24 cellular contexts compared by ENCODE assay signal in genomic region chr22:50418624-50419023, GRCh38. TPM values are rescaled to one million over a fixed set of nuclear protein-coding genes. Genes with fewer than 3 reads are reported as not detected.
A peak's percentile ranks its signal among the peaks of the same experiment; 100 is the strongest.
DNase-seq lines count a peak whose midpoint lies in the region; TF ChIP-seq lines count a peak whose summit lies in the region.
"Had no signal": no experiment of that assay in that cellular context is flagged by ENCODE, and none has a peak within 500 bp of the region (broad histone marks: within the 10 kb centered on the region; RNA-seq: fewer than 3 reads in every experiment).

No MANE protein-coding gene starts in this region.

- DNase-seq in dorsolateral prefrontal cortex (peak in 1 of 10 donors; percentile 47), osteoblast (ENCODE audit: insufficient read length, low spot score, missing footprints) (peak; percentile 50), MM.1S (no peak), NCI-H187 (lab: John Stamatoyannopoulos, UW) (no peak), NCI-H774 (lab: John Stamatoyannopoulos, UW) (no peak)
- DNase-seq: AML-193; CD4-positive, alpha-beta memory T cell; COR-L47; GDM1; HCEC 1CT; Kasumi-1; NCI-H1105 treated with DMSO at 0.1 percent for 48 hours; NCI-H146; NCI-H2029; NCI-H446 treated with DMSO at 0.1 percent for 48 hours; NCI-H526; Peyer's patch; SK-N-SH had no signal

- H3K27ac ChIP-seq in angular gyrus (ENCODE audit: low read depth, low read length), result peak overlapping the region; percentile 53
- peak overlapping the region in 52 of 59 donors; percentile 6 to 89 (median 72) for H3K27ac ChIP-seq in dorsolateral prefrontal cortex
- no peak overlapping the region for H3K27ac ChIP-seq in osteoblast (ENCODE audit: low read depth, low read length)
- H3K27ac ChIP-seq in temporal lobe (ENCODE audit: low read depth, low read length), result peak overlapping the region; percentile 82
- no peak overlapping the region for H3K27ac ChIP-seq in MM.1S (ENCODE audit: low read length)
- H3K27ac ChIP-seq: A549, Peyer's patch had no signal

- H3K9me3 ChIP-seq in osteoblast (ENCODE audit: low read depth, low read length) (no peaks in the 10 kb centered on the region), MM.1S (replicated peaks; ENCODE audit: insufficient read depth, low read length) (no peaks in the 10 kb centered on the region)
- H3K9me3 ChIP-seq: A549, Peyer's patch, SK-N-SH had no signal

- peaks cover 86% of the 10 kb centered on the region for H3K36me3 ChIP-seq in osteoblast (ENCODE audit: insufficient read depth, low read length)
- H3K36me3 ChIP-seq in MM.1S (replicated peaks; ENCODE audit: insufficient read depth, low read length), result no peaks in the 10 kb centered on the region

- intact Hi-C loops in dorsolateral prefrontal cortex (cut with DNase I), result loop anchor here in 1 of 2 donors (10.0 kb wide), 1 partner anchor 74 kb away; the partner anchor contains the start of gene PPP6R2

- H3K4me1 ChIP-seq in osteoblast (ENCODE audit: insufficient read depth, low read length) (no peaks in the 10 kb centered on the region), MM.1S (ENCODE audit: low read length) (no peaks in the 10 kb centered on the region)
- H3K4me1 ChIP-seq: A549, Peyer's patch had no signal

- H2AFZ ChIP-seq in osteoblast (ENCODE audit: low read length), result no peak overlapping the region
- H2AFZ ChIP-seq in MM.1S (ENCODE audit: low read length), result no peak overlapping the region
- H2AFZ ChIP-seq: GM23338 had no signal

- H3K4me3 ChIP-seq in dorsolateral prefrontal cortex, result no peak overlapping the region
- H3K4me3 ChIP-seq in osteoblast (ENCODE audit: insufficient read depth, low read length), result no peak overlapping the region
- H3K4me3 ChIP-seq in MM.1S (ENCODE audit: low read length), result no peak overlapping the region
- H3K4me3 ChIP-seq: A549, GM12878, GM23338, K562, Peyer's patch had no signal

- no peaks in the 10 kb centered on the region for H3F3A ChIP-seq in MM.1S (ENCODE audit: insufficient read depth, low read length)

- H3K9me2 ChIP-seq in MM.1S (replicated peaks; ENCODE audit: insufficient read depth, low read length), result no peaks in the 10 kb centered on the region
- H3K9me2 ChIP-seq: SK-N-SH had no signal

- H3K27me3 ChIP-seq in dorsolateral prefrontal cortex, result no peaks in the 10 kb centered on the region
- no peaks in the 10 kb centered on the region for H3K27me3 ChIP-seq in osteoblast (ENCODE audit: insufficient read depth, low read length)
- H3K27me3 ChIP-seq in MM.1S (replicated peaks; ENCODE audit: insufficient read depth, low read length), result no peaks in the 10 kb centered on the region
- H3K27me3 ChIP-seq: Peyer's patch had no signal

- H3K4me2 ChIP-seq in osteoblast (ENCODE audit: insufficient read depth, low read length), result no peak overlapping the region
- no peak overlapping the region for H3K4me2 ChIP-seq in MM.1S (ENCODE audit: low read depth, low read length)
- H3K4me2 ChIP-seq: A549, GM23338, SK-N-SH had no signal

- H3K79me2 ChIP-seq in osteoblast (ENCODE audit: insufficient read depth, low read length) (no peaks in the 10 kb centered on the region), MM.1S (ENCODE audit: low read length) (no peaks in the 10 kb centered on the region)

- peaks cover 3% of the 10 kb centered on the region for H4K20me1 ChIP-seq in osteoblast (ENCODE audit: insufficient read depth, low read length)
- no peaks in the 10 kb centered on the region for H4K20me1 ChIP-seq in MM.1S (ENCODE audit: insufficient read depth, low read length)

- no peak overlapping the region for H3K9ac ChIP-seq in MM.1S (ENCODE audit: low read length)
- H3K9ac ChIP-seq: SK-N-SH had no signal

- TF ChIP-seq CTCF in dorsolateral prefrontal cortex (IDR thresholded peaks at IDR 0.05 in 54 of 56, conservative IDR thresholded peaks at IDR 0.05 in 2 of 56; ENCODE audit: low read depth in 1 of 56, partially characterized antibody in 56 of 56) (peak in 3 of 56 donors; percentile 11 to 34 (median 20)), osteoblast (IDR thresholded peaks at IDR 0.05; ENCODE audit: extremely low read depth, low read depth, low read length) (no peak), MM.1S (IDR thresholded peaks at IDR 0.05; ENCODE audit: low read length) (no peak)

RNA-seq across cellular contexts. Expression of gene SBF1, which starts 56.2 kb away (rescaled TPM):
- total RNA-seq in dorsolateral prefrontal cortex (100 to 1,000 TPM; 163 to 302 (median 210) TPM), osteoblast (74.3 and 93.0 TPM in 2 replicates), temporal lobe (73.8 TPM)

Comparison
In these comparisons a context has a peak if more than half of its experiments do, and no peak if none do; other contexts are left out.
1. H3K27ac ChIP-seq: peak in angular gyrus (single experiment), dorsolateral prefrontal cortex (52 of 59) and temporal lobe (single experiment); none in osteoblast (single experiment) and MM.1S (single experiment).